Comparison of ENCODE assay signal across 1 cellular context in genomic region chr14:103801459-103801858, GRCh38.
A peak's percentile ranks its signal among the peaks of the same experiment; 100 is the strongest.
TF ChIP-seq lines count a peak whose summit lies in the region.

No MANE protein-coding gene starts in this region.

TF ChIP-seq in HEK293, 187 proteins besides CTCF, POLR2A, EP300 and RAD21 (continued from another document):
- TF ChIP-seq ZNF518A (tag by site-specific recombination; conservative IDR thresholded peaks at IDR 0.05; ENCODE audit: low read depth): peak; percentile 69; the same call in 1 of the 2 replicates
- no peak for TF ChIP-seq ZNF10 (tag by site-specific recombination; IDR thresholded peaks at IDR 0.05)
- peak; percentile 65 for TF ChIP-seq ZXDB (tag by site-specific recombination; IDR thresholded peaks at IDR 0.05)
- peak; percentile 91; the same call in 1 of the 2 replicates for TF ChIP-seq TRIM28 (IDR thresholded peaks at IDR 0.05; ENCODE audit: borderline replicate concordance, low read length)
- TF ChIP-seq FEZF1 (tag by site-specific recombination; IDR thresholded peaks at IDR 0.05): no peak; the same call in 1 of the 2 replicates
